In genomic region chr11:14789879-14790484, GRCh38 we compare ENCODE assay signal across 8 cellular contexts.
DNase-seq lines count a peak whose midpoint lies in the region; ATAC-seq, FAIRE-seq and TF ChIP-seq lines count a peak whose summit lies in the region.

No MANE protein-coding gene starts in this region.

- no peak for ATAC-seq in stimulated activated effector memory CD8-positive, alpha-beta T cell treated with anti-CD3 and anti-CD28 coated beads, Interleukin-12 subunit alpha, Interleukin-12 subunit beta, amount 100 ng/mL, for 72 hours

- H3K36me3 ChIP-seq in astrocyte (ENCODE audit: insufficient read depth, low read length): no peaks in the 10 kb centered on the region

- peak; percentile 4 for DNase-seq in DMS114 treated with DMSO at 0.1 percent for 48 hours (lab: John Stamatoyannopoulos, UW; ENCODE audit: unreplicated experiment)
- DNase-seq in HL-60 (ENCODE audit: low read depth in 1 of 2, low spot score in 1 of 2): no peak
- no peak for DNase-seq in astrocyte (ENCODE audit: low read depth)
- peak; percentile 17 for DNase-seq in medulla oblongata (ENCODE audit: extremely low spot score)
- DNase-seq in glutamatergic neuron: no peak
- no peak for DNase-seq in AG08395 (ENCODE audit: low spot score)
- DNase-seq in stimulated activated effector memory CD8-positive, alpha-beta T cell treated with anti-CD3 and anti-CD28 coated beads, Interleukin-12 subunit alpha, Interleukin-12 subunit beta, amount 100 ng/mL, for 72 hours (ENCODE audit: low spot score in 2 of 2): no peak
- DNase-seq in T1000 (lab: John Stamatoyannopoulos, UW): no peak

- H4K20me1 ChIP-seq in astrocyte (ENCODE audit: insufficient read depth, low read length): no peaks in the 10 kb centered on the region

- H3K27me3 Mint-ChIP-seq in astrocyte (ENCODE audit: low read depth, unreplicated experiment) (no peaks in the 10 kb centered on the region), glutamatergic neuron (ENCODE audit: unreplicated experiment) (no peaks in the 10 kb centered on the region)

- H3K27ac Mint-ChIP-seq in astrocyte (ENCODE audit: unreplicated experiment) (no peak overlapping the region), glutamatergic neuron (ENCODE audit: unreplicated experiment) (no peak overlapping the region)
- H3K27ac Mint-ChIP-seq in stimulated activated effector memory CD8-positive, alpha-beta T cell treated with anti-CD3 and anti-CD28 coated beads, Interleukin-12 subunit alpha, Interleukin-12 subunit beta, amount 100 ng/mL, for 72 hours: no peak overlapping the region

- no peaks in the 10 kb centered on the region for H3K79me2 ChIP-seq in astrocyte (ENCODE audit: insufficient read depth, low read length)

- TF ChIP-seq CTCF in HL-60 (IDR thresholded peaks at IDR 0.05; ENCODE audit: insufficient read depth, low read length): peak; percentile 14
- TF ChIP-seq CTCF in astrocyte (IDR thresholded peaks at IDR 0.05; ENCODE audit: insufficient read depth, low read depth, low read length): peak; percentile 39
- no peak for TF ChIP-seq CTCF in glutamatergic neuron (IDR thresholded peaks at IDR 0.05; ENCODE audit: partially characterized antibody, unreplicated experiment)

- no peaks in the 10 kb centered on the region for H3K36me3 Mint-ChIP-seq in astrocyte (ENCODE audit: low read depth, unreplicated experiment)
- no peaks in the 10 kb centered on the region for H3K36me3 Mint-ChIP-seq in glutamatergic neuron (ENCODE audit: unreplicated experiment)
- H3K36me3 Mint-ChIP-seq in stimulated activated effector memory CD8-positive, alpha-beta T cell treated with anti-CD3 and anti-CD28 coated beads, Interleukin-12 subunit alpha, Interleukin-12 subunit beta, amount 100 ng/mL, for 72 hours: peaks cover 16% of the 10 kb centered on the region

- H3K4me2 ChIP-seq in astrocyte (ENCODE audit: low read length): no peak overlapping the region

- H3K4me1 ChIP-seq in astrocyte (ENCODE audit: insufficient read depth, low read length): no peaks in the 10 kb centered on the region

- H3K4me3 ChIP-seq in HL-60 (replicated peaks; ENCODE audit: insufficient read depth, low read length): no peak overlapping the region
- H3K4me3 ChIP-seq in astrocyte (ENCODE audit: insufficient read depth, low read depth, low read length): no peak overlapping the region

- H3K4me3 Mint-ChIP-seq in astrocyte (ENCODE audit: unreplicated experiment) (no peak overlapping the region), glutamatergic neuron (ENCODE audit: unreplicated experiment) (no peak overlapping the region)
- no peak overlapping the region for H3K4me3 Mint-ChIP-seq in stimulated activated effector memory CD8-positive, alpha-beta T cell treated with anti-CD3 and anti-CD28 coated beads, Interleukin-12 subunit alpha, Interleukin-12 subunit beta, amount 100 ng/mL, for 72 hours

- no peak overlapping the region for H3K9ac ChIP-seq in astrocyte (ENCODE audit: low read length)

- no peak overlapping the region for H2AFZ ChIP-seq in astrocyte (ENCODE audit: low read depth, low read length)

- FAIRE-seq in astrocyte (lab: Jason Lieb, UNC): no peak

- H3K27me3 ChIP-seq in HL-60 (ENCODE audit: insufficient read depth, poor library complexity, severe bottlenecking) (no peaks in the 10 kb centered on the region), astrocyte (ENCODE audit: insufficient read depth, low read length) (no peaks in the 10 kb centered on the region)

- no peaks in the 10 kb centered on the region for H3K4me1 Mint-ChIP-seq in astrocyte (ENCODE audit: low read depth, unreplicated experiment)
- H3K4me1 Mint-ChIP-seq in glutamatergic neuron (ENCODE audit: low read depth, unreplicated experiment): peaks cover 5% of the 10 kb centered on the region
- H3K4me1 Mint-ChIP-seq in stimulated activated effector memory CD8-positive, alpha-beta T cell treated with anti-CD3 and anti-CD28 coated beads, Interleukin-12 subunit alpha, Interleukin-12 subunit beta, amount 100 ng/mL, for 72 hours: no peaks in the 10 kb centered on the region

- H3K9me3 Mint-ChIP-seq in astrocyte (ENCODE audit: unreplicated experiment): no peaks in the 10 kb centered on the region
- H3K9me3 Mint-ChIP-seq in glutamatergic neuron (ENCODE audit: unreplicated experiment): no peaks in the 10 kb centered on the region
- H3K9me3 Mint-ChIP-seq in stimulated activated effector memory CD8-positive, alpha-beta T cell treated with anti-CD3 and anti-CD28 coated beads, Interleukin-12 subunit alpha, Interleukin-12 subunit beta, amount 100 ng/mL, for 72 hours: no peaks in the 10 kb centered on the region

- no peaks in the 10 kb centered on the region for H3K9me3 ChIP-seq in astrocyte (ENCODE audit: insufficient read depth, low read depth, low read length)

- H3K27ac ChIP-seq in HL-60 (replicated peaks) (no peak overlapping the region), astrocyte (ENCODE audit: low read depth, low read length) (no peak overlapping the region)

Comparison
In these comparisons a context has a peak if more than half of its experiments do, and no peak if none do; other contexts are left out.
1. DNase-seq: peak in DMS114 treated with DMSO at 0.1 percent for 48 hours (single experiment) and medulla oblongata (single experiment); none in HL-60 (0 of 2), astrocyte (single experiment), glutamatergic neuron (single experiment), AG08395 (single experiment), stimulated activated effector memory CD8-positive, alpha-beta T cell treated with anti-CD3 and anti-CD28 coated beads, Interleukin-12 subunit alpha, Interleukin-12 subunit beta, amount 100 ng/mL, for 72 hours (0 of 2) and T1000 (single experiment).